33 cellular contexts compared by ENCODE assay signal in the genomic region with DNA sequence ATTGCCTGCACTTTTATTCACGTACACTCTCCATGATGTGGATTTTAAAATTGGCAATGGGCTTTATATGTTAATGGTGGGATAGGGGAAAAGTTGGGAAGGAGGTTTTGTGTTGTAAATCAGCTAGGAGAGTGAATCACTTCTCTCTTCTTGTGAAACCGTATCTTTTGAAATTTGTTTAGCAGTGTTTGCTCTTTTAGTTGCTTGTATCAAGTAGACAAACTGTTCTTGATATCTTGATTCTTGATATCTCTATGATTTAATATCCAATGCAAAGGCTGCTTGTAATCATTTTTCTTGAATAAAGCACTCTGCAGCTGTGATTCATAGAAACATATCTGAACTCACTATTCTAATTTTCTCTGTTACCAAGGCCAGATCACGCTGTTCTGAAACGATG.
"Had no signal": no experiment of that assay in that cellular context is flagged by ENCODE, and none has a peak within 500 bp of the region (broad histone marks: within the 10 kb centered on the region; RNA-seq: fewer than 3 reads in every experiment).

No MANE protein-coding gene starts in this region.

- H3K9me3 Mint-ChIP-seq: activated B cell treated with CpG ODN at 0.5 μM for 24 hours; activated CD4-positive, alpha-beta memory T cell treated with anti-CD3 and anti-CD28 coated beads for 36 hours; activated naive CD4-positive, alpha-beta T cell treated with anti-CD3 and anti-CD28 coated beads, Interleukin-2, amount 10 ng/mL, durations not matched to agents 7 days and 5 days; activated naive CD8-positive, alpha-beta T cell treated with anti-CD3 and anti-CD28 coated beads, Interleukin-2, amount 50 U/mL, for 24 hours; central memory CD8-positive, alpha-beta T cell; T-helper 1 cell treated with Interleukin-12 subunit alpha and Interleukin-12 subunit beta and Interleukin-4 antibody, amounts not matched to agents 30 μg/mL and 1 μg/mL, for 36 hours; T-helper 2 cell treated with Interferon-gamma antibody and Interleukin-4, amounts not matched to agents 5 μg/mL and 100 μg/mL, for 36 hours had no signal

- ATAC-seq: activated CD8-positive, alpha-beta memory T cell treated with anti-CD3 and anti-CD28 coated beads, Interleukin-2, amount 10 ng/mL, durations not matched to agents 7 days and 5 days; activated naive CD8-positive, alpha-beta T cell treated with anti-CD3 and anti-CD28 coated beads, Interleukin-2, amount 50 U/mL, for 24 hours; Panc1 had no signal

- H3K4me3 Mint-ChIP-seq: activated B cell treated with CpG ODN at 0.5 μM for 24 hours; activated CD4-positive, alpha-beta memory T cell treated with anti-CD3 and anti-CD28 coated beads for 36 hours; activated CD8-positive, alpha-beta memory T cell treated with anti-CD3 and anti-CD28 coated beads, Interleukin-2, amount 10 ng/mL, durations not matched to agents 7 days and 5 days; activated naive CD4-positive, alpha-beta T cell treated with anti-CD3 and anti-CD28 coated beads, Interleukin-2, amount 10 ng/mL, durations not matched to agents 7 days and 5 days; activated naive CD8-positive, alpha-beta T cell; activated naive CD8-positive, alpha-beta T cell treated with anti-CD3 and anti-CD28 coated beads, Interleukin-2, amount 50 U/mL, for 24 hours; central memory CD8-positive, alpha-beta T cell; T-helper 1 cell treated with Interleukin-12 subunit alpha and Interleukin-12 subunit beta and Interleukin-4 antibody, amounts not matched to agents 30 μg/mL and 1 μg/mL, for 36 hours; T-helper 2 cell treated with Interferon-gamma antibody and Interleukin-4, amounts not matched to agents 5 μg/mL and 100 μg/mL, for 36 hours had no signal

- H3K27me3 ChIP-seq: brain microvascular endothelial cell, MG63, SJCRH30 had no signal

- H3K36me3 ChIP-seq: brain microvascular endothelial cell, MG63, SJCRH30 had no signal

- H3K4me1 Mint-ChIP-seq: activated B cell treated with CpG ODN at 0.5 μM for 24 hours; activated CD8-positive, alpha-beta memory T cell treated with anti-CD3 and anti-CD28 coated beads, Interleukin-2, amount 10 ng/mL, durations not matched to agents 7 days and 5 days; activated naive CD4-positive, alpha-beta T cell treated with anti-CD3 and anti-CD28 coated beads, Interleukin-2, amount 10 ng/mL, durations not matched to agents 7 days and 5 days; activated naive CD8-positive, alpha-beta T cell treated with anti-CD3 and anti-CD28 coated beads, Interleukin-2, amount 50 U/mL, for 24 hours; central memory CD8-positive, alpha-beta T cell had no signal

- H3K4me3 ChIP-seq: MG63, SJCRH30, SK-N-MC had no signal

- H3K9me3 ChIP-seq: MG63, SJCRH30 had no signal

- H3K4me1 ChIP-seq: SJCRH30 had no signal

- H3K27ac ChIP-seq: brain microvascular endothelial cell, SJCRH30, SK-N-MC had no signal

- H3K27me3 Mint-ChIP-seq: activated naive CD4-positive, alpha-beta T cell treated with anti-CD3 and anti-CD28 coated beads, Interleukin-2, amount 10 ng/mL, durations not matched to agents 7 days and 5 days; activated naive CD8-positive, alpha-beta T cell treated with anti-CD3 and anti-CD28 coated beads, Interleukin-2, amount 50 U/mL, for 24 hours had no signal

- H3K27ac Mint-ChIP-seq: activated B cell treated with CpG ODN at 0.5 μM for 24 hours; activated CD4-positive, alpha-beta memory T cell treated with anti-CD3 and anti-CD28 coated beads for 36 hours; activated CD8-positive, alpha-beta memory T cell treated with anti-CD3 and anti-CD28 coated beads, Interleukin-2, amount 10 ng/mL, durations not matched to agents 7 days and 5 days; activated naive CD4-positive, alpha-beta T cell treated with anti-CD3 and anti-CD28 coated beads, Interleukin-2, amount 10 ng/mL, durations not matched to agents 7 days and 5 days; activated naive CD8-positive, alpha-beta T cell; activated naive CD8-positive, alpha-beta T cell treated with anti-CD3 and anti-CD28 coated beads, Interleukin-2, amount 50 U/mL, for 24 hours; T-helper 1 cell treated with Interleukin-12 subunit alpha and Interleukin-12 subunit beta and Interleukin-4 antibody, amounts not matched to agents 30 μg/mL and 1 μg/mL, for 36 hours; T-helper 2 cell treated with Interferon-gamma antibody and Interleukin-4, amounts not matched to agents 5 μg/mL and 100 μg/mL, for 36 hours had no signal

- H3K36me3 Mint-ChIP-seq: activated CD4-positive, alpha-beta memory T cell treated with anti-CD3 and anti-CD28 coated beads for 36 hours; activated CD8-positive, alpha-beta memory T cell treated with anti-CD3 and anti-CD28 coated beads, Interleukin-2, amount 10 ng/mL, durations not matched to agents 7 days and 5 days; activated naive CD4-positive, alpha-beta T cell treated with anti-CD3 and anti-CD28 coated beads, Interleukin-2, amount 10 ng/mL, durations not matched to agents 7 days and 5 days; activated naive CD8-positive, alpha-beta T cell had no signal

- DNase-seq: activated B cell treated with CpG ODN at 0.5 μM for 24 hours; activated CD4-positive, alpha-beta memory T cell treated with anti-CD3 and anti-CD28 coated beads for 36 hours; activated CD4-positive, alpha-beta T cell treated with anti-CD3 and anti-CD28 coated beads for 4 hours; activated CD4-positive, alpha-beta T cell treated with anti-CD3 and anti-CD28 coated beads, Interleukin-2, amount 50 U/mL, for 1 hour; activated CD4-positive, CD25-positive, alpha-beta regulatory T cell treated with anti-CD3 and anti-CD28 coated beads, Interleukin-2, amount 50 U/mL, for 72 hours; activated CD8-positive, alpha-beta memory T cell treated with anti-CD3 and anti-CD28 coated beads, Interleukin-2, amount 10 ng/mL, durations not matched to agents 7 days and 5 days; activated CD8-positive, alpha-beta memory T cell treated with anti-CD3 and anti-CD28 coated beads, Interleukin-2, amount 50 U/mL, for 48 hours; activated effector memory CD4-positive, alpha-beta T cell treated with Interleukin-2 at 50 U/mL for 16 hours; activated naive CD4-positive, alpha-beta T cell treated with anti-CD3 and anti-CD28 coated beads, Interleukin-2, amount 10 ng/mL, durations not matched to agents 7 days and 5 days; activated naive CD8-positive, alpha-beta T cell treated with anti-CD3 and anti-CD28 coated beads, Interleukin-2, amount 50 U/mL, for 24 hours; activated T-cell treated with anti-CD3 and anti-CD28 coated beads, Interleukin-2, amount 50 U/mL, for 48 hours; amniotic stem cell; aorta; brain microvascular endothelial cell; Kasumi-1; KG1; MG63; NCI-H1048; NCI-H1105 treated with DMSO at 0.1 percent for 48 hours; NCI-H1436; NCI-H1694; NCI-H1930; NCI-H2081 treated with DMSO at 0.1 percent for 48 hours; NCI-H345; NCI-H524 treated with DMSO at 0.1 percent for 48 hours; SHP77; SJCRH30 had no signal
